9 cellular contexts compared by ENCODE assay signal in genomic region chr22:50528682-50529415, GRCh38. TPM values are rescaled to one million over a fixed set of nuclear protein-coding genes. Genes with fewer than 3 reads are reported as not detected.
DNase-seq lines count a peak whose midpoint lies in the region; ATAC-seq, FAIRE-seq and TF ChIP-seq lines count a peak whose summit lies in the region.
"Had no signal": no experiment of that assay in that cellular context is flagged by ENCODE, and none has a peak within 500 bp of the region (broad histone marks: within the 10 kb centered on the region; RNA-seq: fewer than 3 reads in every experiment).

No MANE protein-coding gene starts in this region.

- no peaks in the 10 kb centered on the region for H3K9me3 ChIP-seq in breast epithelium

- intact Hi-C loops in breast epithelium (cut with DNase I; ENCODE audit: low total_unique reads), result loop anchor here (5.0 kb wide), 1 partner anchor 53 kb away; the partner anchor contains the start of gene CHKB

- no peak for ATAC-seq in HG03354 (IDR thresholded peaks at IDR 0.05; ENCODE audit: poor library complexity, severe bottlenecking, unreplicated experiment)

- H3K27me3 ChIP-seq in ACC112 (ENCODE audit: insufficient read depth, low read length), result no peaks in the 10 kb centered on the region
- no peaks in the 10 kb centered on the region for H3K27me3 ChIP-seq in breast epithelium

- no peak overlapping the region for H2AFZ ChIP-seq in ACC112 (ENCODE audit: low read length, unreplicated experiment)

- TF ChIP-seq POLR2A in breast epithelium (IDR thresholded peaks at IDR 0.05), result no peak

- TF ChIP-seq CTCF in breast epithelium (IDR thresholded peaks at IDR 0.05), result no peak

- peak overlapping the region; percentile 91 for H3K4me3 ChIP-seq in ACC112 (ENCODE audit: low read depth, low read length)
- peak overlapping the region; percentile 68 to 84 (median 68) for H3K4me3 ChIP-seq in breast epithelium

- peak; percentile 86 for FAIRE-seq in GM19239 (lab: Jason Lieb, UNC)

- DNase-seq in GM19239 (ENCODE audit: insufficient read length, low spot score) (no peak), breast epithelium (ENCODE audit: low spot score in 2 of 2) (no peak), myocyte (ENCODE audit: low read depth) (peak; percentile 54), A172 (ENCODE audit: low spot score) (no peak), pons (ENCODE audit: low spot score) (no peak), NOMO-1 treated with dmso at 0.1 percent for 144 hours (lab: John Stamatoyannopoulos, UW; ENCODE audit: unreplicated experiment) (no peak)

- H3K36me3 ChIP-seq in ACC112 (ENCODE audit: insufficient read depth, low read length), result no peaks in the 10 kb centered on the region
- H3K36me3 ChIP-seq in breast epithelium, result no peaks in the 10 kb centered on the region

- H3K79me2 ChIP-seq in ACC112 (ENCODE audit: control insufficient read depth, insufficient read depth, low read length, unreplicated experiment), result peaks cover 18% of the 10 kb centered on the region

- peaks cover 20% of the 10 kb centered on the region for H3K4me1 ChIP-seq in ACC112 (ENCODE audit: control insufficient read depth, insufficient read depth, low read length, unreplicated experiment)
- H3K4me1 ChIP-seq in breast epithelium, result peaks cover 10 to 12% of the 10 kb centered on the region in 2 donors

- peak overlapping the region; percentile 97 for H3K27ac ChIP-seq in ACC112 (ENCODE audit: low read depth, low read length)
- peak overlapping the region; percentile 98 to 99 for H3K27ac ChIP-seq in breast epithelium
- H3K27ac ChIP-seq: SK-N-MC had no signal

RNA-seq across cellular contexts. Expression of gene TYMP, which starts 1.0 kb away (rescaled TPM):
- 100 to 1,000 TPM in 1 of 3 donors, 10 to 100 TPM in 2; 44.6 to 115 (median 82.9) TPM for total RNA-seq in breast epithelium
- total RNA-seq in myocyte, result 1.7 and 2.1 TPM in 2 replicates
- polyA plus RNA-seq in myocyte (2012), result 2.0 TPM
- total RNA-seq in A172 (2014; rRNA removed; shearing (Covaris generic)), result 0.10 and 0.31 TPM in 2 replicates

RNA-seq across cellular contexts. Expression of gene SCO2, which starts 3.5 kb away (rescaled TPM):
- 1 to 10 TPM; 1.9 to 6.6 (median 4.3) TPM for total RNA-seq in breast epithelium
- total RNA-seq in myocyte, result 0.68 and 1.6 TPM in 2 replicates
- 0.68 TPM for polyA plus RNA-seq in myocyte (2012)
- 8.0 and 9.5 TPM in 2 replicates for total RNA-seq in A172 (2014; rRNA removed; shearing (Covaris generic))

RNA-seq across cellular contexts. Expression of gene KLHDC7B, which starts 16.9 kb away (rescaled TPM):
- total RNA-seq in breast epithelium (under 1 TPM; 0.16 to 0.33 (median 0.29) TPM), myocyte (not detected in 2 replicates)
- polyA plus RNA-seq in myocyte (2012), result 0.21 TPM
- 0.17 TPM in 1 of 2 replicates, not detected in the other for total RNA-seq in A172 (2014; rRNA removed; shearing (Covaris generic))

RNA-seq across cellular contexts. Expression of gene NCAPH2, which starts 20.8 kb away (rescaled TPM):
- total RNA-seq in breast epithelium, result 10 to 100 TPM; 25.9 to 48.2 (median 43.0) TPM
- 21.6 and 25.3 TPM in 2 replicates for total RNA-seq in myocyte
- polyA plus RNA-seq in myocyte (2012), result 23.1 TPM
- 51.8 and 55.6 TPM in 2 replicates for total RNA-seq in A172 (2014; rRNA removed; shearing (Covaris generic))

RNA-seq across cellular contexts. Expression of gene LMF2, which starts 21.3 kb away (rescaled TPM):
- total RNA-seq in breast epithelium, result 10 to 100 TPM; 35.7 to 54.9 (median 39.5) TPM
- total RNA-seq in myocyte, result 41.3 and 46.6 TPM in 2 replicates
- polyA plus RNA-seq in myocyte (2012), result 60.6 TPM
- 21.3 and 28.7 TPM in 2 replicates for total RNA-seq in A172 (2014; rRNA removed; shearing (Covaris generic))

Comparison
In these comparisons a context has a peak if more than half of its experiments do, and no peak if none do; other contexts are left out.
1. RNA of gene TYMP, which starts 1.0 kb away (total RNA-seq): 44.6 to 115 TPM in breast epithelium; 1.7 to 2.1 TPM in myocyte and 0.10 to 0.31 TPM in A172; every median in the first group is over 10 times any median in the second.